ENCODE assay signal across 9 cellular contexts in the genomic region with DNA sequence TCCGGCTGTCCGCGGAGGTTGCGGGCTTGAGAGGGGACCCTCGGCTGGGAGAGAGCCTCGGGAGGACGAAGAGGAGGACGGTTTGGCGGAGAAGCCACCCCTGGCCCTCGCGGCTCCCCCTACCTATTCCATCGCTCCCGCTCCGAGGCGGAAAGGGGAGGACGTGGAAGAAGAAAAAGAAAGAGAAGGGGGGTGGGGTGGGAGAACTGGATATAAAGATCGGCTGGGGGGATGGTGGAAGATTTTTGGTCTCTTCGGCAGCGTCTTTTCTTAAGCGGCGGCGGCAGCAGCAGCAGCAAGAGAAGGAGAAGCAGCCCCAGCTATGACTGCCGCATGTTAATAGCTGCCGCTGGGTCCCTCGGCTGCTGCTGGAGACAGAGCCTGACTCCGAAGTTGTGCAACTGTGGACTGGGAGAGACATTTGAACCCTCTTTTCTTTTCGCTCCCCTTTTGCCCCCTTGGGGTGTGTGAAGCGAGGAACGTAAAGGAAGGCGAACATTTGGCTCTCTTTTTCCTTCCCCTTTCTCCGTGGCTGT. TPM values are rescaled to one million over a fixed set of nuclear protein-coding genes. Genes with fewer than 3 reads are reported as not detected.
DNase-seq lines count a peak whose midpoint lies in the region; ATAC-seq and TF ChIP-seq lines count a peak whose summit lies in the region.
"Had no signal": no experiment of that assay in that cellular context is flagged by ENCODE, and none has a peak within 500 bp of the region (broad histone marks: within the 10 kb centered on the region; RNA-seq: fewer than 3 reads in every experiment).

No MANE protein-coding gene starts in this region.

- peak overlapping the region; percentile 41 for H3K4me3 ChIP-seq in AG09309 (ENCODE audit: control insufficient read depth, low read depth, low read length)
- H3K4me3 ChIP-seq in duodenal mucosa (ENCODE audit: low read depth in 1 of 2, low read length in 2 of 2): peak overlapping the region; percentile 54 to 61
- peak overlapping the region; percentile 65 for H3K4me3 ChIP-seq in urinary bladder (ENCODE audit: low read depth, low read length)

- ATAC-seq in HG02588 (IDR thresholded peaks at IDR 0.05; ENCODE audit: unreplicated experiment): no peak

- no peaks in the 10 kb centered on the region for H3K9me3 ChIP-seq in duodenal mucosa (ENCODE audit: control insufficient read depth in 1 of 2, low read length in 2 of 2)

- WGBS in urinary bladder: under 1% methylated on average over 31 of the region's 31 CpGs

- TF ChIP-seq CTCF in AG09309 (IDR thresholded peaks at IDR 0.05; ENCODE audit: control insufficient read depth, insufficient read depth, low read depth, low read length, missing control alignments): no peak

- H3K4me1 ChIP-seq in duodenal mucosa (ENCODE audit: control insufficient read depth in 1 of 2, insufficient read depth in 2 of 2, low read length in 2 of 2) (no peaks in the 10 kb centered on the region), urinary bladder (ENCODE audit: insufficient read depth) (peaks cover 1% of the 10 kb centered on the region)

- H3K27me3 ChIP-seq in duodenal mucosa (ENCODE audit: control insufficient read depth in 1 of 2, insufficient read depth in 2 of 2, low read length in 2 of 2): peaks cover 11 to 30% of the 10 kb centered on the region in 2 donors

- DNase-seq in AG09309 (ENCODE audit: low read depth) (no peak), MV-4-11 (lab: John Stamatoyannopoulos, UW) (peak; percentile 47), medulla oblongata (ENCODE audit: extremely low spot score) (peak; percentile 50), LoVo (ENCODE audit: low spot score) (no peak), activated T-cell treated with anti-CD3 and anti-CD28 coated beads for 4 hours (no peak)

- H3K36me3 ChIP-seq in duodenal mucosa (ENCODE audit: control insufficient read depth in 1 of 2, insufficient read depth in 2 of 2, low read length in 2 of 2) (no peaks in the 10 kb centered on the region), urinary bladder (ENCODE audit: insufficient read depth) (no peaks in the 10 kb centered on the region)

- peak overlapping the region in 1 of 2 donors; percentile 48 for H3K9ac ChIP-seq in duodenal mucosa (ENCODE audit: low read depth in 1 of 2, low read length in 2 of 2)

- H3K27ac ChIP-seq in duodenal mucosa (ENCODE audit: low read depth, low read length): no peak overlapping the region
- H3K27ac ChIP-seq in urinary bladder (ENCODE audit: low read depth): no peak overlapping the region
- H3K27ac ChIP-seq: VCaP had no signal

RNA-seq across cellular contexts. Expression of a gene that starts 0.9 kb away (rescaled TPM):
- 70.1 TPM for total RNA-seq in urinary bladder
- polyA plus RNA-seq in urinary bladder: 3.1 TPM

Comparison
In these comparisons a context has a peak if more than half of its experiments do, and no peak if none do; other contexts are left out.
1. DNase-seq: peak in MV-4-11 (single experiment) and medulla oblongata (single experiment); none in AG09309 (single experiment), LoVo (single experiment) and activated T-cell treated with anti-CD3 and anti-CD28 coated beads for 4 hours (single experiment).
2. Peak in every context shown above with its lines, with median percentiles within 50 percentile points of each other: H3K4me3 ChIP-seq.